ENCODE assay signal across 1 cellular context in the genomic region with DNA sequence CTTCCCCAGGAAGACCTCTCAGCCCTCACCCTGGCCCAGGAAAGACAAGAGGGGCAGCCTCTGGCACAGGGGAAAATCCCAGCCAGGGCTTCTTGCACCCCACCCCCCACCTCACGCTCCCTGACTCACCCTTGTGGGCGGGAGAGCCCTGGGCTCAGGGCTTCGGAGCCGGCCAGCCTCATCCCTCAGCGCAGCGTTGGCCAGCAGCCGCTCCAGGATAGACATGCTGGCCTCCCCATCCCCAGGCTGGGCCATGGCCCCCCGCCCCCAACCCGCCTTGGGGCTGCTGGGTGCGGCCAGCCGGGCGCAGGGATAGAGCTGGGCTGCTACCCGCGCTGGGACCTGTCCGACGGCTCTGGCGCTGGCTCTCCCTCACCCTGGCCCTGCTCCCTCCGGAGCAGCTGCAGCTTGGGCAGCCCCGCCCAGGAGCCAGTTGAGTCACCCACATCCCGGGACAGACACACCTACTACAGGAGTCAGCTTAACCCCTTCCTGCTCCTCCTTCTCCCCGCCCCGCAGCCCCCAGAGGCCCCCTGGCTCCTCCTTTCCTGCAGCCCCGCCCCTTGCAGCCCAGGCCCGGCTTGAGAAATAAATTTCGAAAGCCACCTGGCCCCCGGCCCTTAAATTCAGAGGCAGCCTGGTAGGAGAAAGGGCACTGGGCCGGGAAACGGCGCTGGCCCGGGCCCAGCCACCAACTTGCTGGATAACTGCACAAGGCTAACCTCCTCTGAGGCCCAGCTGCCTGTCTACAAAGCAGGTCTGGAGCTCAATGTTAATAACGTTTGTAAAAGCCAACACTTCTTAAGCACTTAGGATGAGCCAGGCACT.
TF ChIP-seq lines count a peak whose summit lies in the region.

No MANE protein-coding gene starts in this region.

TF ChIP-seq in HepG2, 621 proteins besides CTCF, POLR2A, EP300 and RAD21 (continued from another document):
- TF ChIP-seq THAP9 (CRISPR knock-in tag; IDR thresholded peaks at IDR 0.05; ENCODE audit: borderline replicate concordance): no peak
- no peak for TF ChIP-seq ZFP36L1 (CRISPR knock-in tag; IDR thresholded peaks at IDR 0.05)
- TF ChIP-seq AHR (CRISPR knock-in tag; IDR thresholded peaks at IDR 0.05): 0 out of 2 replicates have a peak, but pooled peaks have one; percentile 23
- TF ChIP-seq ZNF550 (CRISPR knock-in tag; IDR thresholded peaks at IDR 0.05; ENCODE audit: borderline replicate concordance): no peak
- TF ChIP-seq SMC3 (IDR thresholded peaks at IDR 0.05; ENCODE audit: low read length): no peak
- no peak for TF ChIP-seq ZNF564 (CRISPR knock-in tag; IDR thresholded peaks at IDR 0.05)
- TF ChIP-seq MLX (CRISPR knock-in tag; IDR thresholded peaks at IDR 0.05): no peak
- TF ChIP-seq EHMT2 (IDR thresholded peaks at IDR 0.05; ENCODE audit: borderline replicate concordance, low read depth, low read length): no peak
- no peak for TF ChIP-seq NFRKB (IDR thresholded peaks at IDR 0.05)
- TF ChIP-seq ZNF724P (CRISPR knock-in tag; IDR thresholded peaks at IDR 0.05; ENCODE audit: borderline replicate concordance): no peak
- TF ChIP-seq ZBTB25 (CRISPR knock-in tag; IDR thresholded peaks at IDR 0.05): 0 out of 2 replicates have a peak, but pooled peaks have one; percentile 7
- TF ChIP-seq MED1 (CRISPR knock-in tag; IDR thresholded peaks at IDR 0.05): no peak
- TF ChIP-seq, protein P1, sequence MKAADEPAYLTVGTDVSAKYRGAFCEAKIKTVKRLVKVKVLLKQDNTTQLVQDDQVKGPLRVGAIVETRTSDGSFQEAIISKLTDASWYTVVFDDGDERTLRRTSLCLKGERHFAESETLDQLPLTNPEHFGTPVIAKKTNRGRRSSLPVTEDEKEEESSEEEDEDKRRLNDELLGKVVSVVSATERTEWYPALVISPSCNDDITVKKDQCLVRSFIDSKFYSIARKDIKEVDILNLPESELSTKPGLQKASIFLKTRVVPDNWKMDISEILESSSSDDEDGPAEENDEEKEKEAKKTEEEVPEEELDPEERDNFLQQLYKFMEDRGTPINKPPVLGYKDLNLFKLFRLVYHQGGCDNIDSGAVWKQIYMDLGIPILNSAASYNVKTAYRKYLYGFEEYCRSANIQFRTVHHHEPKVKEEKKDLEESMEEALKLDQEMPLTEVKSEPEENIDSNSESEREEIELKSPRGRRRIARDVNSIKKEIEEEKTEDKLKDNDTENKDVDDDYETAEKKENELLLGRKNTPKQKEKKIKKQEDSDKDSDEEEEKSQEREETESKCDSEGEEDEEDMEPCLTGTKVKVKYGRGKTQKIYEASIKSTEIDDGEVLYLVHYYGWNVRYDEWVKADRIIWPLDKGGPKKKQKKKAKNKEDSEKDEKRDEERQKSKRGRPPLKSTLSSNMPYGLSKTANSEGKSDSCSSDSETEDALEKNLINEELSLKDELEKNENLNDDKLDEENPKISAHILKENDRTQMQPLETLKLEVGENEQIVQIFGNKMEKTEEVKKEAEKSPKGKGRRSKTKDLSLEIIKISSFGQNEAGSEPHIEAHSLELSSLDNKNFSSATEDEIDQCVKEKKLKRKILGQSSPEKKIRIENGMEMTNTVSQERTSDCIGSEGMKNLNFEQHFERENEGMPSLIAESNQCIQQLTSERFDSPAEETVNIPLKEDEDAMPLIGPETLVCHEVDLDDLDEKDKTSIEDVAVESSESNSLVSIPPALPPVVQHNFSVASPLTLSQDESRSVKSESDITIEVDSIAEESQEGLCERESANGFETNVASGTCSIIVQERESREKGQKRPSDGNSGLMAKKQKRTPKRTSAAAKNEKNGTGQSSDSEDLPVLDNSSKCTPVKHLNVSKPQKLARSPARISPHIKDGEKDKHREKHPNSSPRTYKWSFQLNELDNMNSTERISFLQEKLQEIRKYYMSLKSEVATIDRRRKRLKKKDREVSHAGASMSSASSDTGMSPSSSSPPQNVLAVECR (CRISPR knock-in tag; IDR thresholded peaks at IDR 0.05; ENCODE audit: borderline replicate concordance): peak; percentile 12; the same call in 1 of the 2 replicates
- no peak for TF ChIP-seq ZNF780A (CRISPR knock-in tag; IDR thresholded peaks at IDR 0.05)
- no peak for TF ChIP-seq MTA3 (CRISPR knock-in tag; IDR thresholded peaks at IDR 0.05)
- no peak for TF ChIP-seq SRSF4 (IDR thresholded peaks at IDR 0.05; ENCODE audit: low read depth, low read length, poor library complexity, severe bottlenecking)
- TF ChIP-seq, protein P2, sequence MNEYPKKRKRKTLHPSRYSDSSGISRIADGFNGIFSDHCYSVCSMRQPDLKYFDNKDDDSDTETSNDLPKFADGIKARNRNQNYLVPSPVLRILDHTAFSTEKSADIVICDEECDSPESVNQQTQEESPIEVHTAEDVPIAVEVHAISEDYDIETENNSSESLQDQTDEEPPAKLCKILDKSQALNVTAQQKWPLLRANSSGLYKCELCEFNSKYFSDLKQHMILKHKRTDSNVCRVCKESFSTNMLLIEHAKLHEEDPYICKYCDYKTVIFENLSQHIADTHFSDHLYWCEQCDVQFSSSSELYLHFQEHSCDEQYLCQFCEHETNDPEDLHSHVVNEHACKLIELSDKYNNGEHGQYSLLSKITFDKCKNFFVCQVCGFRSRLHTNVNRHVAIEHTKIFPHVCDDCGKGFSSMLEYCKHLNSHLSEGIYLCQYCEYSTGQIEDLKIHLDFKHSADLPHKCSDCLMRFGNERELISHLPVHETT (CRISPR knock-in tag; conservative IDR thresholded peaks at IDR 0.05): no peak
- TF ChIP-seq ZNF225 (CRISPR knock-in tag; IDR thresholded peaks at IDR 0.05): no peak; the same call in 1 of the 2 replicates
- no peak for TF ChIP-seq SP2 (CRISPR knock-in tag; IDR thresholded peaks at IDR 0.05)
- TF ChIP-seq PTBP1 (IDR thresholded peaks at IDR 0.05; ENCODE audit: low read depth, low read length, poor library complexity, severe bottlenecking): no peak
- TF ChIP-seq SOX13 (IDR thresholded peaks at IDR 0.05): no peak
- peak in 1 of 2 experiments; percentile 33; a peak in 1 of 4 replicates for TF ChIP-seq SOX13 (CRISPR knock-in tag; conservative IDR thresholded peaks at IDR 0.05 in 1 of 2, IDR thresholded peaks at IDR 0.05 in 1 of 2)
- no peak for TF ChIP-seq MBNL3 (CRISPR knock-in tag; conservative IDR thresholded peaks at IDR 0.05)
- no peak for TF ChIP-seq RARA (CRISPR knock-in tag; IDR thresholded peaks at IDR 0.05)
- TF ChIP-seq JUND (CRISPR knock-in tag; IDR thresholded peaks at IDR 0.05): 0 out of 2 replicates have a peak, but pooled peaks have one; percentile 36
- no peak for TF ChIP-seq TMF1 (CRISPR knock-in tag; IDR thresholded peaks at IDR 0.05; ENCODE audit: low read depth)
- TF ChIP-seq ZNF709 (CRISPR knock-in tag; IDR thresholded peaks at IDR 0.05): no peak
- no peak for TF ChIP-seq TEAD2 (CRISPR knock-in tag; IDR thresholded peaks at IDR 0.05)
- TF ChIP-seq ZNF652 (CRISPR knock-in tag; IDR thresholded peaks at IDR 0.05; ENCODE audit: borderline replicate concordance, low read depth): peak; percentile 95
- 0 out of 2 replicates have a peak, but pooled peaks have one; percentile 13 for TF ChIP-seq MTERF4 (CRISPR knock-in tag; IDR thresholded peaks at IDR 0.05)
- no peak for TF ChIP-seq BORCS8-MEF2B (CRISPR knock-in tag; IDR thresholded peaks at IDR 0.05)
- TF ChIP-seq ZC3H13 (CRISPR knock-in tag; IDR thresholded peaks at IDR 0.05): no peak
- no peak for TF ChIP-seq ZNF251 (CRISPR knock-in tag; IDR thresholded peaks at IDR 0.05)
- no peak for TF ChIP-seq SCMH1 (CRISPR knock-in tag; IDR thresholded peaks at IDR 0.05; ENCODE audit: borderline replicate concordance)
- TF ChIP-seq ZNF33B (CRISPR knock-in tag; IDR thresholded peaks at IDR 0.05): no peak
- TF ChIP-seq ZBTB7A (CRISPR knock-in tag; IDR thresholded peaks at IDR 0.05): no peak
- TF ChIP-seq TRIM22 (IDR thresholded peaks at IDR 0.05): no peak
- TF ChIP-seq TCF7 (IDR thresholded peaks at IDR 0.05; ENCODE audit: low read depth): no peak
- no peak for TF ChIP-seq ZNF10 (CRISPR knock-in tag; IDR thresholded peaks at IDR 0.05; ENCODE audit: borderline replicate concordance, low read depth)
